25 cellular contexts compared by ENCODE assay signal in the genomic region with DNA sequence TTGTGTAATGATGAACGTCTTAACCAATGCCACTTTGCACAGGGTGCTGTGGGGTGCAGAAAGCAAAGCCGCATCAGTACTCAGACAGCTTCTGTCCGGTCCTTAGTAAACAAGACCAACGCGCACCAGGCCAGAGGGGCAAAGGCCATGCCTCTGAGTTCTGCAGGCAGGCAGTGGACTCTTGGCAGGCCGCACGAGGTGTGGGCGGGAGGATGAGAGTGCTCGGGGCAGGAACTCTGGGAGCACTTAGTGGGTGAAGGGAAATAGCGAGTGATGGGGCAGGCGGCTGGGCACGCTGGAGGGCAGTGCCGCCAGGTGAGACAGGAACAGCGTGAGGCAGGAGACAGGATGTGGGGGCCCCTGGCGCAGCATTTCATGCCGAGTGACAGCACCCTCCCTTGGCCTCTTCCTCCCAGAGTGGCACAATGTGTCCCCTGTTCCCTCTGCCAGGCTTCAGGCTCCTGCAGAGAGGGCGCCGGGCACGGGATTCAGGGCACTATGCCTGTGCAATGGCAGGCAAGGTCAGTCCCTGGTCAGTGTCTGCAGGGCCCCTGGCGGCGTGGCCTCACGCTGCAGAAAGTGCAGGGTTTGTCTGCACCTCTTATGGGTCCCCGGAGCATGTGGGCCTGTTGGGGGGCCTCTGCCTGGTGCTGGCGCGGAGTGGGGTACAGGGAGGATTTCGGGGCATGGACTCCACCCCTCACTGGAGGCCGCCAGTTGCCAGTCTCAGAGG.
DNase-seq lines count a peak whose midpoint lies in the region; ATAC-seq and TF ChIP-seq lines count a peak whose summit lies in the region.
"Had no signal": no experiment of that assay in that cellular context is flagged by ENCODE, and none has a peak within 500 bp of the region (broad histone marks: within the 10 kb centered on the region; RNA-seq: fewer than 3 reads in every experiment).

No MANE protein-coding gene starts in this region.

- H3K27ac ChIP-seq in right atrium auricular region (no peak overlapping the region), left ventricle myocardium inferior (replicated peaks) (peak overlapping the region; percentile 85), osteoblast (ENCODE audit: low read depth, low read length) (no peak overlapping the region), gastrocnemius medialis (no peak overlapping the region)
- H3K27ac ChIP-seq: ascending aorta, epithelial cell of prostate, hepatocyte, stomach, VCaP had no signal

- no peaks in the 10 kb centered on the region for H3K27me3 ChIP-seq in right atrium auricular region
- H3K27me3 ChIP-seq in left ventricle myocardium inferior (ENCODE audit: low read depth), result no peaks in the 10 kb centered on the region
- H3K27me3 ChIP-seq in osteoblast (ENCODE audit: insufficient read depth, low read length), result no peaks in the 10 kb centered on the region
- no peaks in the 10 kb centered on the region for H3K27me3 ChIP-seq in gastrocnemius medialis
- H3K27me3 ChIP-seq: ascending aorta, hepatocyte, stomach had no signal

- DNase-seq in Right ventricle myocardium inferior (ENCODE audit: missing footprints), result no peak
- no peak for DNase-seq in right atrium auricular region (ENCODE audit: low spot score)
- DNase-seq in left ventricle myocardium inferior, result peak; percentile 76
- peak; percentile 57 for DNase-seq in osteoblast (ENCODE audit: insufficient read length, low spot score, missing footprints)
- no peak for DNase-seq in gastrocnemius medialis
- no peak for DNase-seq in NCI-H526 treated with DMSO at 0.1 percent for 48 hours (lab: John Stamatoyannopoulos, UW)
- DNase-seq: activated CD4-positive, alpha-beta T cell treated with anti-CD3 and anti-CD28 coated beads, Interleukin-2, amount 50 U/mL, for 4 hours; CD4-positive, CD25-positive, alpha-beta regulatory T cell; central memory CD4-positive, alpha-beta T cell; MM.1S; NCI-H1417 treated with DMSO at 0.1 percent for 48 hours; NCI-H510A; NK-92 treated with Interleukin-12 subunit alpha and Interleukin-12 subunit beta, amount 100 ng/mL, for 24 hours; occipital lobe; retina; SK-N-SH; stomach had no signal

- in situ Hi-C loops in gastrocnemius medialis (cut with MboI; ENCODE audit: low sequenced_read_pairs in 4 of 4), result no loop called here

- H3K9me3 ChIP-seq in right atrium auricular region, result no peaks in the 10 kb centered on the region
- H3K9me3 ChIP-seq in left ventricle myocardium inferior (replicated peaks), result no peaks in the 10 kb centered on the region
- H3K9me3 ChIP-seq in osteoblast (ENCODE audit: low read depth, low read length), result no peaks in the 10 kb centered on the region
- no peaks in the 10 kb centered on the region for H3K9me3 ChIP-seq in gastrocnemius medialis
- H3K9me3 ChIP-seq: ascending aorta, HAP-1, SK-N-SH, stomach had no signal

- TF ChIP-seq POLR2A in gastrocnemius medialis (IDR thresholded peaks at IDR 0.05), result no peak

- ATAC-seq in Right ventricle myocardium inferior (peak; percentile 95), GM21529 (IDR thresholded peaks at IDR 0.05; ENCODE audit: unreplicated experiment) (no peak), gastrocnemius medialis (no peak), GM18868 (IDR thresholded peaks at IDR 0.05; ENCODE audit: unreplicated experiment) (no peak)
- ATAC-seq: activated naive CD4-positive, alpha-beta T cell treated with anti-CD3 and anti-CD28 coated beads, Interleukin-2, amount 50 U/mL, for 72 hours had no signal

- H3K36me3 ChIP-seq in right atrium auricular region, result no peaks in the 10 kb centered on the region
- H3K36me3 ChIP-seq in left ventricle myocardium inferior, result no peaks in the 10 kb centered on the region
- H3K36me3 ChIP-seq in osteoblast (ENCODE audit: insufficient read depth, low read length), result no peaks in the 10 kb centered on the region
- no peaks in the 10 kb centered on the region for H3K36me3 ChIP-seq in gastrocnemius medialis
- H3K36me3 ChIP-seq: ascending aorta, HAP-1, stomach had no signal

- H4K20me1 ChIP-seq in osteoblast (ENCODE audit: insufficient read depth, low read length), result no peaks in the 10 kb centered on the region

- intact Hi-C loops in Right ventricle myocardium inferior (cut with DNase I), result loop anchor here (1.0 kb wide), 1 partner anchor 13 kb away; no protein-coding TSS in a partner anchor
- intact Hi-C loops in left ventricle myocardium inferior (cut with micrococcal nuclease), result no loop called here
- intact Hi-C loops in gastrocnemius medialis (cut with DNase I; ENCODE audit: low total_unique reads), result no loop called here

- no peaks in the 10 kb centered on the region for H3K79me2 ChIP-seq in osteoblast (ENCODE audit: insufficient read depth, low read length)
- H3K79me2 ChIP-seq: hepatocyte had no signal

- H2AFZ ChIP-seq in osteoblast (ENCODE audit: low read length), result no peak overlapping the region
- H2AFZ ChIP-seq: hepatocyte had no signal

- H3K4me2 ChIP-seq in osteoblast (ENCODE audit: insufficient read depth, low read length), result no peak overlapping the region
- H3K4me2 ChIP-seq: hepatocyte, SK-N-SH had no signal

- no peak overlapping the region for H3K4me3 ChIP-seq in right atrium auricular region
- H3K4me3 ChIP-seq in left ventricle myocardium inferior, result peak overlapping the region; percentile 6
- H3K4me3 ChIP-seq in osteoblast (ENCODE audit: insufficient read depth, low read length), result no peak overlapping the region
- no peak overlapping the region for H3K4me3 ChIP-seq in gastrocnemius medialis
- H3K4me3 ChIP-seq: ascending aorta, HAP-1, hepatocyte, stomach had no signal

- peaks cover 0 to 16% of the 10 kb centered on the region in 2 donors for H3K4me1 ChIP-seq in right atrium auricular region
- peaks cover 38% of the 10 kb centered on the region for H3K4me1 ChIP-seq in left ventricle myocardium inferior
- no peaks in the 10 kb centered on the region for H3K4me1 ChIP-seq in osteoblast (ENCODE audit: insufficient read depth, low read length)
- H3K4me1 ChIP-seq in gastrocnemius medialis, result peaks cover 9 to 15% of the 10 kb centered on the region in 2 donors
- H3K4me1 ChIP-seq: ascending aorta, HAP-1 had no signal

- TF ChIP-seq CTCF in right atrium auricular region (IDR thresholded peaks at IDR 0.05) (no peak), left ventricle myocardium inferior (IDR thresholded peaks at IDR 0.05; ENCODE audit: borderline replicate concordance) (peak; percentile 44), osteoblast (IDR thresholded peaks at IDR 0.05; ENCODE audit: extremely low read depth, low read depth, low read length) (no peak), gastrocnemius medialis (IDR thresholded peaks at IDR 0.05 in 4 of 5, conservative IDR thresholded peaks at IDR 0.05 in 1 of 5) (no peak)

Comparison
In these comparisons a context has a peak if more than half of its experiments do, and no peak if none do; other contexts are left out.
1. DNase-seq: peak in left ventricle myocardium inferior (single experiment) and osteoblast (single experiment); none in Right ventricle myocardium inferior (single experiment), right atrium auricular region (single experiment), gastrocnemius medialis (0 of 2) and NCI-H526 treated with DMSO at 0.1 percent for 48 hours (single experiment).